8 cellular contexts compared by ENCODE assay signal in genomic region chr1:202807367-202807925, GRCh38. TPM values are rescaled to one million over a fixed set of nuclear protein-coding genes. Genes with fewer than 3 reads are reported as not detected.
DNase-seq lines count a peak whose midpoint lies in the region; ATAC-seq and TF ChIP-seq lines count a peak whose summit lies in the region.

No MANE protein-coding gene starts in this region.

- peaks cover 3% of the 10 kb centered on the region for H4K20me1 ChIP-seq in neural cell (ENCODE audit: insufficient read depth)

- H3K36me3 ChIP-seq in neural cell (ENCODE audit: insufficient read depth, low read length) (no peaks in the 10 kb centered on the region), thyroid gland (no peaks in the 10 kb centered on the region)

- H3K27ac ChIP-seq in neural cell (ENCODE audit: low read length) = peak overlapping the region; percentile 93
- H3K27ac ChIP-seq in thyroid gland = peak overlapping the region; percentile 50 to 85 (median 84)

- peak; percentile 51 for DNase-seq in EL
- peak; percentile 17 for DNase-seq in NCI-H2107 treated with DMSO at 0.1 percent for 48 hours (lab: John Stamatoyannopoulos, UW; ENCODE audit: unreplicated experiment)
- DNase-seq in activated T-helper 1 cell treated with Interleukin-2 at 50 U/mL for 16 hours (ENCODE audit: low read depth) = peak; percentile 2
- DNase-seq in fibroblast of mammary gland (ENCODE audit: low read depth) = no peak
- peak; percentile 21 to 31 for DNase-seq in thyroid gland

- no peaks in the 10 kb centered on the region for H3K9me3 ChIP-seq in neural cell (ENCODE audit: low read length)
- no peaks in the 10 kb centered on the region for H3K9me3 ChIP-seq in thyroid gland

- no peaks in the 10 kb centered on the region for H3F3A ChIP-seq in neural cell (ENCODE audit: insufficient read depth, low read length, poor library complexity, severe bottlenecking)

- peaks cover 23 to 25% of the 10 kb centered on the region in 2 donors for H3K4me1 ChIP-seq in thyroid gland

- 1% methylated on average over 27 of the region's 52 CpGs; no CpG with 5 or more reads in 1 of the 2 donors for WGBS in thyroid gland, 2 donors

- no peak overlapping the region for H3K4me2 ChIP-seq in neural cell (ENCODE audit: low read length)

- no peak for TF ChIP-seq RAD21 in neural cell (conservative IDR thresholded peaks at IDR 0.05)

- intact Hi-C loops in thyroid gland (cut with DNase I) = no loop called here

- H3K79me2 ChIP-seq in neural cell (replicated peaks; ENCODE audit: insufficient read depth, low read length) = peaks cover 80% of the 10 kb centered on the region

- ATAC-seq in HG03354 (IDR thresholded peaks at IDR 0.05; ENCODE audit: poor library complexity, severe bottlenecking, unreplicated experiment) = no peak
- ATAC-seq in HG03457 (IDR thresholded peaks at IDR 0.05; ENCODE audit: unreplicated experiment) = no peak

- peak overlapping the region; percentile 99 for H3K9ac ChIP-seq in neural cell (ENCODE audit: low read length)

- no peaks in the 10 kb centered on the region for H3K27me3 ChIP-seq in neural cell (ENCODE audit: insufficient read depth, low read depth, low read length)
- H3K27me3 ChIP-seq in thyroid gland = no peaks in the 10 kb centered on the region

- no peak for TF ChIP-seq EP300 in neural cell (conservative IDR thresholded peaks at IDR 0.05; ENCODE audit: poor library complexity, severe bottlenecking)

- no peak for TF ChIP-seq POLR2A in thyroid gland (IDR thresholded peaks at IDR 0.05)

- H3K4me3 ChIP-seq in fibroblast of mammary gland (ENCODE audit: control insufficient read depth, low read depth, low read length) = peak overlapping the region; percentile 71
- peak overlapping the region; percentile 98 for H3K4me3 ChIP-seq in neural cell (ENCODE audit: low read length)
- peak overlapping the region; percentile 89 to 99 (median 95) for H3K4me3 ChIP-seq in thyroid gland (replicated peaks in 1 of 3)

- H2AFZ ChIP-seq in neural cell (ENCODE audit: low read depth, low read length) = no peak overlapping the region

- no peak for TF ChIP-seq CTCF in fibroblast of mammary gland (conservative IDR thresholded peaks at IDR 0.05; ENCODE audit: control insufficient read depth, insufficient read depth, low read depth, low read length)
- no peak for TF ChIP-seq CTCF in neural cell (IDR thresholded peaks at IDR 0.05; ENCODE audit: poor library complexity, severe bottlenecking)
- no peak for TF ChIP-seq CTCF in thyroid gland (IDR thresholded peaks at IDR 0.05)

- no peaks in the 10 kb centered on the region for H3K9me2 ChIP-seq in neural cell (ENCODE audit: insufficient read depth, low read length)

TF ChIP-seq in neural cell, 6 proteins besides CTCF, POLR2A, EP300 and RAD21:
- TF ChIP-seq REST (IDR thresholded peaks at IDR 0.05; ENCODE audit: borderline replicate concordance) = no peak
- TF ChIP-seq EZH2 (IDR thresholded peaks at IDR 0.05; ENCODE audit: borderline replicate concordance, insufficient read depth, low read length, poor library complexity, severe bottlenecking) = no peak
- no peak for TF ChIP-seq SMC3 (conservative IDR thresholded peaks at IDR 0.05; ENCODE audit: poor library complexity)
- no peak for TF ChIP-seq TAF1 (IDR thresholded peaks at IDR 0.05; ENCODE audit: low read depth)
- TF ChIP-seq POLR2AphosphoS5 (IDR thresholded peaks at IDR 0.05) = no peak
- no peak for TF ChIP-seq MXI1 (conservative IDR thresholded peaks at IDR 0.05; ENCODE audit: poor library complexity, severe bottlenecking)

RNA-seq across cellular contexts. Expression of gene KDM5B, which starts 0.8 kb away (rescaled TPM):
- 88.4 and 103 TPM in 2 replicates for polyA plus RNA-seq in neural cell
- 451 and 492 TPM in 2 replicates for polyA minus RNA-seq in neural cell
- 10 to 100 TPM; 53.1 to 78.5 (median 61.2) TPM for total RNA-seq in thyroid gland

RNA-seq across cellular contexts. Expression of gene PCAT6, which starts 3.3 kb away (rescaled TPM):
- polyA plus RNA-seq in neural cell = 0.76 and 1.5 TPM in 2 replicates
- polyA minus RNA-seq in neural cell = 1.0 TPM in 1 of 2 replicates, not detected in the other
- total RNA-seq in thyroid gland = not detected
